In genomic region chr21:37562920-37563640, GRCh38 we compare ENCODE assay signal across 8 cellular contexts.
DNase-seq lines count a peak whose midpoint lies in the region; ATAC-seq, FAIRE-seq and TF ChIP-seq lines count a peak whose summit lies in the region.

No MANE protein-coding gene starts in this region.

- TF ChIP-seq CTCF in A673 (conservative IDR thresholded peaks at IDR 0.05; ENCODE audit: low read depth, low read length) (no peak), spleen (IDR thresholded peaks at IDR 0.05 in 8 of 11, conservative IDR thresholded peaks at IDR 0.05 in 3 of 11) (no peak)
- TF ChIP-seq CTCF in activated CD8-positive, alpha-beta T cell treated with anti-CD3 and anti-CD28 coated beads for 36 hours (IDR thresholded peaks at IDR 0.05), result no peak

- intact Hi-C loops in A673 (cut with micrococcal nuclease; ENCODE audit: unreplicated experiment) (loop anchor here (10.0 kb wide), 1 partner anchor 198 kb away; the partner anchor contains the start of gene DYRK1A), Right ventricle myocardium superior (cut with DNase I) (loop anchor here (5.0 to 10.0 kb wide), 2 partner anchors 196 to 308 kb away; partner anchors contain the start of gene DYRK1A), spleen (cut with DNase I; ENCODE audit: low total_unique reads) (loop anchor here (10.0 kb wide), 1 partner anchor 298 kb away; the partner anchor contains the start of gene VPS26C)
- intact Hi-C loops in activated CD8-positive, alpha-beta T cell treated with anti-CD3 and anti-CD28 coated beads for 36 hours (cut with micrococcal nuclease), result no loop called here

- peak; percentile 11 for ATAC-seq in HG03139 (IDR thresholded peaks at IDR 0.05; ENCODE audit: unreplicated experiment)
- no peak for ATAC-seq in activated CD8-positive, alpha-beta T cell treated with anti-CD3 and anti-CD28 coated beads for 36 hours
- peak; percentile 10 for ATAC-seq in Right ventricle myocardium superior (ENCODE audit: poor library complexity)
- ATAC-seq in GM21381 (IDR thresholded peaks at IDR 0.05; ENCODE audit: unreplicated experiment), result no peak

- DNase-seq in A673 (ENCODE audit: low spot score) (no peak), GM18507 (ENCODE audit: extremely low spot score, insufficient read length, low read depth) (peak; percentile 4), Right ventricle myocardium superior (peak; percentile 59), spleen (peak; percentile 85), inferior parietal cortex (ENCODE audit: extremely low spot score) (no peak)
- no peak for DNase-seq in activated CD8-positive, alpha-beta T cell treated with anti-CD3 and anti-CD28 coated beads for 36 hours

- CTCF ChIA-PET in A673 (lab: Charles Lee), result no interaction called here
- CTCF ChIA-PET in activated CD8-positive, alpha-beta T cell treated with anti-CD3 and anti-CD28 coated beads for 36 hours (lab: Charles Lee), result interaction anchor here (0.5 to 1.8 kb wide), 15 partner anchors 8 to 342 kb away, joined by 3 to 8 read pairs (median 4); partner anchors contain the start of gene VPS26C

- H3K36me3 Mint-ChIP-seq in activated CD8-positive, alpha-beta T cell treated with anti-CD3 and anti-CD28 coated beads for 36 hours (ENCODE audit: low read depth), result no peaks in the 10 kb centered on the region

- H3K27ac ChIP-seq in A673 (ENCODE audit: low read depth, low read length, poor library complexity, severe bottlenecking) (peak overlapping the region; percentile 86), spleen (peak overlapping the region; percentile 78 to 95 (median 94))

- no peaks in the 10 kb centered on the region for H3K27me3 Mint-ChIP-seq in activated CD8-positive, alpha-beta T cell treated with anti-CD3 and anti-CD28 coated beads for 36 hours

- H3K4me1 ChIP-seq in A673 (ENCODE audit: insufficient read depth, low read length, poor library complexity, severe bottlenecking) (peaks cover 12% of the 10 kb centered on the region), spleen (peaks cover 6 to 31% (median 18%) of the 10 kb centered on the region in 6 donors)

- no peak for FAIRE-seq in GM18507 (lab: Jason Lieb, UNC)

- peaks cover 23% of the 10 kb centered on the region for H3K4me1 Mint-ChIP-seq in activated CD8-positive, alpha-beta T cell treated with anti-CD3 and anti-CD28 coated beads for 36 hours (ENCODE audit: low read depth)

- BruUV-seq in A673 (replicated peaks; lab: Mats Ljungman, UMichigan), result TSS peak; percentile 70

- H3K9me3 Mint-ChIP-seq in activated CD8-positive, alpha-beta T cell treated with anti-CD3 and anti-CD28 coated beads for 36 hours, result peaks cover 8% of the 10 kb centered on the region

- no peak for TF ChIP-seq POLR2A in spleen (IDR thresholded peaks at IDR 0.05)

- no peaks in the 10 kb centered on the region for H3K9me3 ChIP-seq in A673 (ENCODE audit: low read depth, low read length, poor library complexity, severe bottlenecking)
- H3K9me3 ChIP-seq in spleen, result no peaks in the 10 kb centered on the region

- 48 to 55% (median 53%) methylated on average over 22 of the region's 22 CpGs for WGBS in spleen, 5 donors

- H3K4me3 ChIP-seq in A673 (ENCODE audit: low read depth, low read length, poor library complexity, severe bottlenecking) (peak overlapping the region; percentile 56), spleen (peak overlapping the region; percentile 56 to 86 (median 82))

- H3K27ac Mint-ChIP-seq in activated CD8-positive, alpha-beta T cell treated with anti-CD3 and anti-CD28 coated beads for 36 hours, result peak overlapping the region; percentile 100

- H3K27me3 ChIP-seq in A673 (replicated peaks; ENCODE audit: insufficient read depth, low read depth, low read length, poor library complexity) (no peaks in the 10 kb centered on the region), spleen (replicated peaks in 1 of 7) (no peaks in the 10 kb centered on the region)

- H3K36me3 ChIP-seq in A673 (ENCODE audit: insufficient read depth, low read length, poor library complexity, severe bottlenecking), result no peaks in the 10 kb centered on the region
- H3K36me3 ChIP-seq in spleen, result no peaks in the 10 kb centered on the region

- POLR2A ChIA-PET in A673 (lab: Charles Lee; ENCODE audit: low non-redundant PET), result interaction anchor here (0.8 kb wide), 1 partner anchor 1476 kb away, joined by 3 read pairs; no protein-coding TSS in a partner anchor
- POLR2A ChIA-PET in activated CD8-positive, alpha-beta T cell treated with anti-CD3 and anti-CD28 coated beads for 36 hours (lab: Charles Lee), result interaction anchor here (0.6 to 1.4 kb wide), 10 partner anchors 9 to 355 kb away, joined by 3 to 7 read pairs (median 4); partner anchors contain the start of gene DYRK1A

- peak overlapping the region; percentile 95 for H3K4me3 Mint-ChIP-seq in activated CD8-positive, alpha-beta T cell treated with anti-CD3 and anti-CD28 coated beads for 36 hours

Comparison
In these comparisons a context has a peak if more than half of its experiments do, and no peak if none do; other contexts are left out.
1. DNase-seq: peak in GM18507 (single experiment), Right ventricle myocardium superior (single experiment) and spleen (single experiment); none in A673 (single experiment), activated CD8-positive, alpha-beta T cell treated with anti-CD3 and anti-CD28 coated beads for 36 hours (single experiment) and inferior parietal cortex (single experiment).
2. ATAC-seq: peak in HG03139 (single experiment) and Right ventricle myocardium superior (single experiment); none in activated CD8-positive, alpha-beta T cell treated with anti-CD3 and anti-CD28 coated beads for 36 hours (single experiment) and GM21381 (single experiment).